Comparison of ENCODE assay signal across 30 cellular contexts in genomic region chr7:43014374-43014773, GRCh38.
"Had no signal": no experiment of that assay in that cellular context is flagged by ENCODE, and none has a peak within 500 bp of the region (broad histone marks: within the 10 kb centered on the region; RNA-seq: fewer than 3 reads in every experiment).

No MANE protein-coding gene starts in this region.

- H3K27me3 ChIP-seq: MG63 had no signal

- H3K36me3 ChIP-seq: MG63, WERI-Rb-1 had no signal

- H3K4me3 ChIP-seq: MG63 had no signal

- H3K27ac ChIP-seq: WERI-Rb-1 had no signal

- DNase-seq: activated CD4-positive, alpha-beta memory T cell treated with anti-CD3 and anti-CD28 coated beads, Interleukin-2, amount 10 ng/mL, durations not matched to agents 7 days and 5 days; activated CD4-positive, alpha-beta T cell treated with anti-CD3 and anti-CD28 coated beads for 1 hour; activated CD4-positive, alpha-beta T cell treated with anti-CD3 and anti-CD28 coated beads for 48 hours; activated CD4-positive, CD25-positive, alpha-beta regulatory T cell; activated CD8-positive, alpha-beta memory T cell treated with anti-CD3 and anti-CD28 coated beads for 24 hours; activated CD8-positive, alpha-beta memory T cell treated with anti-CD3 and anti-CD28 coated beads, Interleukin-2, amount 10 ng/mL, durations not matched to agents 7 days and 5 days; activated CD8-positive, alpha-beta memory T cell treated with anti-CD3 and anti-CD28 coated beads, Interleukin-2, amount 50 U/mL, for 48 hours; activated effector memory CD4-positive, alpha-beta T cell treated with Interleukin-2 at 50 U/mL for 16 hours; activated naive CD4-positive, alpha-beta T cell treated with anti-CD3 and anti-CD28 coated beads, Interleukin-2, amount 10 ng/mL, durations not matched to agents 7 days and 5 days; activated naive CD8-positive, alpha-beta T cell treated with anti-CD3 and anti-CD28 coated beads, Interleukin-2, amount 50 U/mL, for 24 hours; activated T-cell treated with anti-CD3 and anti-CD28 coated beads, Interleukin-2, amount 50 U/mL, for 48 hours; caudate nucleus; cerebellar nuclear complex; Kasumi-1; KG1; MG63; NCI-H1048; NCI-H1105 treated with DMSO at 0.1 percent for 48 hours; NCI-H1436; NCI-H1694; NCI-H2029 treated with DMSO at 0.1 percent for 48 hours; NCI-H2171 treated with DMSO at 0.1 percent for 48 hours; NCI-H345; NCI-H524 treated with DMSO at 0.1 percent for 48 hours; NCI-H748 treated with DMSO at 0.1 percent for 48 hours; NK-92 treated with Interleukin-12 subunit alpha and Interleukin-12 subunit beta, amount 100 ng/mL, for 24 hours; Right ventricle myocardium superior; SW 1271; T1000; WERI-Rb-1 had no signal

- ATAC-seq: activated CD8-positive, alpha-beta memory T cell treated with anti-CD3 and anti-CD28 coated beads, Interleukin-2, amount 10 ng/mL, durations not matched to agents 7 days and 5 days; activated naive CD8-positive, alpha-beta T cell treated with anti-CD3 and anti-CD28 coated beads, Interleukin-2, amount 50 U/mL, for 24 hours had no signal

- H3K9me3 ChIP-seq: MG63 had no signal
